In the genomic region with DNA sequence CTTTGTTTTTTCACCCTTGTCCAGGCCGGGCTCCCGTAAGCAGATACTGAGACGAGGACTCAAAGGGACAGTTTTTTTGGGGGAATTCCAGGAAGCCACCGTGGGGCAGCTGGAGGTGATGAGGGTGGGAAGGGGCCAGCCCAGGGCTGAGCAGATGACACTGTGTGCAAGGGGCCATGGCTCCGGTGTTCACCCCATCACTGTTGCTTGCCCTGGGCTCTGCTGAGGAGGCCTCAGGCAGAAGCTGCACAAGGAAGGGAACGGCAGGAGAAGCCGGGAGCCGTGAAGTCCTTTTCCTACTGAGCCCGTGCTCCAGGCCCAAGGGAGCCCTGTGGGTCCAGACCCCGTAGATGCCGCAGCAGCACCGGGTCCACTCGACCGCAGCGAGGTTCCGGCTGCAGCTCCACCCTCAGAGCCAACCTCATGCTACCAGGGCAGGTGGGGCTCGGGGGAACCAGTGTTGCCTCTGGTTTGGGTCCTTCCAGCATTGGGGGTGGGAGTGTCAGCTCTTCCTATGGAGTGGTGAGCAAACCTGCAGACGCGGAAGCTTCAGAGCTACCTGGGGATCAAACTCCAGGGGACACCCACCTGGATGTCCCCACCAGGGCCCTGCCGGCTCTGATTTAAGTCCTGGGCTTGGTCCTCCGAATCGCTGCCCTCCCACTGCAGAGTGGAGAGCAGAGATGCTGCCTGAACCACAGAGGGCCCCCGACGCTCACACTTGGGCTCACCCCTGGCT, we compare ENCODE assay signal across 16 cellular contexts. TPM values are rescaled to one million over a fixed set of nuclear protein-coding genes. Genes with fewer than 3 reads are reported as not detected.
DNase-seq lines count a peak whose midpoint lies in the region; ATAC-seq, FAIRE-seq and TF ChIP-seq lines count a peak whose summit lies in the region.
"Had no signal": no experiment of that assay in that cellular context is flagged by ENCODE, and none has a peak within 500 bp of the region (broad histone marks: within the 10 kb centered on the region; RNA-seq: fewer than 3 reads in every experiment).

No MANE protein-coding gene starts in this region.

- TF ChIP-seq CTCF in activated B cell treated with CpG ODN at 0.5 μM for 24 hours (IDR thresholded peaks at IDR 0.05) (no peak), HepG2 (CRISPR knock-in tag; IDR thresholded peaks at IDR 0.05) (peak; percentile 14; the same call in 1 of the 2 replicates), spleen (IDR thresholded peaks at IDR 0.05 in 8 of 11, conservative IDR thresholded peaks at IDR 0.05 in 3 of 11) (no peak)

- H3K4me1 ChIP-seq in HepG2 (ENCODE audit: insufficient read depth, low read length) (peaks cover 61% of the 10 kb centered on the region), spleen (peaks cover 11 to 40% (median 36%) of the 10 kb centered on the region in 6 donors)

- no peak overlapping the region for H3K9ac ChIP-seq in HepG2 (ENCODE audit: insufficient read depth, low read depth, low read length)

- TF ChIP-seq POLR2A in HepG2 (IDR thresholded peaks at IDR 0.05; ENCODE audit: insufficient read depth in 1 of 2, low read depth in 2 of 2, low read length in 2 of 2) (no peak), spleen (IDR thresholded peaks at IDR 0.05) (no peak)

- H3K4me3 Mint-ChIP-seq in activated naive CD4-positive, alpha-beta T cell treated with anti-CD3 and anti-CD28 coated beads, Interleukin-2, amount 10 ng/mL, durations not matched to agents 7 days and 5 days, result peak overlapping the region; percentile 74
- peak overlapping the region; percentile 82 for H3K4me3 Mint-ChIP-seq in activated B cell treated with CpG ODN at 0.5 μM for 24 hours

- H3K9me3 ChIP-seq in HepG2 (ENCODE audit: low read length) (no peaks in the 10 kb centered on the region), spleen (no peaks in the 10 kb centered on the region)

- H3K36me3 ChIP-seq in HepG2 (replicated peaks in 1 of 2; ENCODE audit: control insufficient read depth in 1 of 2, insufficient read depth in 2 of 2, low read length in 2 of 2) (no peaks in the 10 kb centered on the region), spleen (no peaks in the 10 kb centered on the region)

- TF ChIP-seq RAD21 in HepG2 (CRISPR knock-in tag; IDR thresholded peaks at IDR 0.05), result no peak

- no peaks in the 10 kb centered on the region for H3K9me3 Mint-ChIP-seq in activated naive CD4-positive, alpha-beta T cell treated with anti-CD3 and anti-CD28 coated beads, Interleukin-2, amount 10 ng/mL, durations not matched to agents 7 days and 5 days
- H3K9me3 Mint-ChIP-seq in activated B cell treated with CpG ODN at 0.5 μM for 24 hours, result no peaks in the 10 kb centered on the region

- DNase-seq in activated naive CD4-positive, alpha-beta T cell treated with anti-CD3 and anti-CD28 coated beads, Interleukin-2, amount 10 ng/mL, durations not matched to agents 7 days and 5 days, result no peak
- no peak for DNase-seq in activated naive CD4-positive, alpha-beta T cell (lab: John Stamatoyannopoulos, UW)
- peak; percentile 16 for DNase-seq in activated B cell treated with CpG ODN at 0.5 μM for 24 hours
- DNase-seq in HepG2 (ENCODE audit: low spot score), result no peak
- peak; percentile 79 for DNase-seq in spleen
- DNase-seq in COLO829 (ENCODE audit: low spot score), result no peak
- DNase-seq: activated CD8-positive, alpha-beta memory T cell treated with anti-CD3 and anti-CD28 coated beads, Interleukin-2, amount 10 ng/mL, durations not matched to agents 7 days and 5 days; DND-41; PC-3 had no signal

- FAIRE-seq in HepG2 (lab: Jason Lieb, UNC), result no peak
- FAIRE-seq: GM19239 had no signal

- intact Hi-C loops in activated B cell treated with CpG ODN at 0.5 μM for 24 hours (cut with micrococcal nuclease), result no loop called here
- intact Hi-C loops in HepG2 (cut with micrococcal nuclease; ENCODE audit: unreplicated experiment), result no loop called here
- intact Hi-C loops in spleen (cut with DNase I; ENCODE audit: low total_unique reads), result no loop called here

- no TSS peak for BruUV-seq in HepG2 (replicated peaks; lab: Mats Ljungman, UMichigan)

- no peak overlapping the region; a peak in 1 of 6 replicates for H3K4me3 ChIP-seq in HepG2 (replicated peaks in 1 of 3; ENCODE audit: insufficient read depth in 1 of 3, low read depth in 2 of 3, low read length in 3 of 3)
- H3K4me3 ChIP-seq in spleen, result no peak overlapping the region

- WGBS in HepG2 (ENCODE audit: low lambda C conversion rate), result 56% methylated on average over 11 of the region's 24 CpGs
- WGBS in spleen, 5 donors, result 87 to 94% (median 92%) methylated on average over 11 to 24 of the region's 24 CpGs

- H3K27ac ChIP-seq in HepG2 (ENCODE audit: extremely low read length, insufficient read depth, low read length) (no peak overlapping the region), spleen (no peak overlapping the region)

- CTCF ChIA-PET in activated naive CD4-positive, alpha-beta T cell treated with anti-CD3 and anti-CD28 coated beads, Interleukin-2, amount 10 ng/mL, durations not matched to agents 7 days and 5 days (lab: Charles Lee), result no interaction called here
- CTCF ChIA-PET in activated B cell treated with CpG ODN at 0.5 μM for 24 hours (lab: Charles Lee), result no interaction called here
- CTCF ChIA-PET in HepG2 (lab: Yijun Ruan, JAX; ENCODE audit: low intra/inter-chr PET ratio, low total read pairs), result no interaction called here

- H4K20me1 ChIP-seq in HepG2 (ENCODE audit: insufficient read depth, low read length), result no peaks in the 10 kb centered on the region

- no peak overlapping the region for H3K27ac Mint-ChIP-seq in activated naive CD4-positive, alpha-beta T cell treated with anti-CD3 and anti-CD28 coated beads, Interleukin-2, amount 10 ng/mL, durations not matched to agents 7 days and 5 days
- no peak overlapping the region for H3K27ac Mint-ChIP-seq in activated B cell treated with CpG ODN at 0.5 μM for 24 hours

- ATAC-seq in activated B cell treated with CpG ODN at 0.5 μM for 24 hours (ENCODE audit: low read depth) (no peak), HepG2 (no peak), GM21423 (IDR thresholded peaks at IDR 0.05; ENCODE audit: unreplicated experiment) (no peak), GM19035 (IDR thresholded peaks at IDR 0.05; ENCODE audit: unreplicated experiment) (no peak)
- ATAC-seq: activated CD8-positive, alpha-beta memory T cell treated with anti-CD3 and anti-CD28 coated beads, Interleukin-2, amount 10 ng/mL, durations not matched to agents 7 days and 5 days; PC-3 had no signal

- no peak overlapping the region for H2AFZ ChIP-seq in HepG2 (ENCODE audit: low read length)

- H3K36me3 Mint-ChIP-seq in activated naive CD4-positive, alpha-beta T cell treated with anti-CD3 and anti-CD28 coated beads, Interleukin-2, amount 10 ng/mL, durations not matched to agents 7 days and 5 days, result no peaks in the 10 kb centered on the region
- no peaks in the 10 kb centered on the region for H3K36me3 Mint-ChIP-seq in activated B cell treated with CpG ODN at 0.5 μM for 24 hours (ENCODE audit: low read depth)
- H3K36me3 Mint-ChIP-seq: activated CD8-positive, alpha-beta memory T cell treated with anti-CD3 and anti-CD28 coated beads, Interleukin-2, amount 10 ng/mL, durations not matched to agents 7 days and 5 days had no signal

- 0 out of 2 replicates have a peak overlapping the region, but pooled peaks have one; percentile 70 for H3K4me2 ChIP-seq in HepG2 (ENCODE audit: low read depth, low read length)

- no peaks in the 10 kb centered on the region for H3K79me2 ChIP-seq in HepG2 (ENCODE audit: insufficient read depth, low read length)

- H3K4me1 Mint-ChIP-seq in activated naive CD4-positive, alpha-beta T cell treated with anti-CD3 and anti-CD28 coated beads, Interleukin-2, amount 10 ng/mL, durations not matched to agents 7 days and 5 days, result peaks cover 20% of the 10 kb centered on the region
- H3K4me1 Mint-ChIP-seq in activated B cell treated with CpG ODN at 0.5 μM for 24 hours, result peaks cover 23% of the 10 kb centered on the region

- H3K27me3 Mint-ChIP-seq in activated naive CD4-positive, alpha-beta T cell treated with anti-CD3 and anti-CD28 coated beads, Interleukin-2, amount 10 ng/mL, durations not matched to agents 7 days and 5 days, result peaks cover 35% of the 10 kb centered on the region
- peaks cover 5% of the 10 kb centered on the region for H3K27me3 Mint-ChIP-seq in activated B cell treated with CpG ODN at 0.5 μM for 24 hours
- H3K27me3 Mint-ChIP-seq: activated CD8-positive, alpha-beta memory T cell treated with anti-CD3 and anti-CD28 coated beads, Interleukin-2, amount 10 ng/mL, durations not matched to agents 7 days and 5 days had no signal

- in situ Hi-C loops in HepG2 (cut with HindIII; ENCODE audit: extremely low pct_ligation_motif_present, low pct_unique_long_range_greater_than_20kb), result no loop called here

- POLR2A ChIA-PET in activated B cell treated with CpG ODN at 0.5 μM for 24 hours (lab: Charles Lee) (interaction anchor here (0.6 to 1.2 kb wide), 2 partner anchors 9 to 126 kb away, joined by 3 read pairs; no protein-coding TSS in a partner anchor), HepG2 (lab: Yijun Ruan, JAX) (interaction anchor here (2.2 to 2.7 kb wide), 2 partner anchors 13 to 30 kb away, joined by 7 to 13 read pairs; no protein-coding TSS in a partner anchor)

- H3K27me3 ChIP-seq in HepG2 (ENCODE audit: control insufficient read depth in 1 of 2, insufficient read depth in 2 of 2, low read length in 2 of 2) (peaks cover 5 to 34% of the 10 kb centered on the region in 2 experiments), spleen (replicated peaks in 1 of 7) (peaks cover 0 to 7% (median 0%) of the 10 kb centered on the region in 7 donors)

- no peak for TF ChIP-seq EP300 in HepG2 (IDR thresholded peaks at IDR 0.05; ENCODE audit: low read depth in 2 of 2, low read length in 2 of 2)
- TF ChIP-seq EP300 in HepG2 (CRISPR knock-in tag; IDR thresholded peaks at IDR 0.05; ENCODE audit: borderline replicate concordance), result no peak

RNA-seq across cellular contexts. Expression of gene CALML6, which starts 4.2 kb away (rescaled TPM):
- total RNA-seq in activated B cell treated with CpG ODN at 0.5 μM for 24 hours, result 0.73 and 1.3 TPM in 2 replicates
- total RNA-seq in HepG2 (2016; rRNA removed; fragmentation: Illumina TruSeq; extraction: Trizol), result 0.11 TPM in 1 of 2 replicates, not detected in the other
- not detected in 2 replicates for total RNA-seq in HepG2 (2016; cell fraction: cytosol; rRNA removed; fragmentation: Illumina TruSeq; extraction: Trizol; ENCODE audit: low read depth)
- total RNA-seq in HepG2 (2016; cell fraction: insoluble cytoplasmic fraction; rRNA removed; fragmentation: Illumina TruSeq; extraction: Trizol), result 0.13 TPM in 1 of 2 replicates, not detected in the other
- not detected in 2 replicates for total RNA-seq in HepG2 (2016; cell fraction: membrane; rRNA removed; fragmentation: Illumina TruSeq; extraction: Trizol)
- total RNA-seq in HepG2 (2016; cell fraction: nucleus; rRNA removed; fragmentation: Illumina TruSeq; extraction: Trizol), result not detected in 2 replicates
- 0.12 TPM in 1 of 2 replicates, not detected in the other for polyA plus RNA-seq in HepG2 (2011; rRNA removed)
- not detected in 2 replicates for polyA plus RNA-seq in HepG2 (2011; cell fraction: cytosol; rRNA removed)
- 0.80 and 1.5 TPM in 2 replicates for polyA plus RNA-seq in HepG2 (2011; cell fraction: nucleus; rRNA removed)
- polyA plus RNA-seq in HepG2 (2012), result not detected in 2 replicates
- polyA plus RNA-seq in HepG2 (2016; cell fraction: cytosol; fragmentation: Illumina TruSeq; extraction: Trizol; ENCODE audit: low read depth), result not detected in 2 replicates
- not detected in 2 replicates for polyA plus RNA-seq in HepG2 (2016; cell fraction: insoluble cytoplasmic fraction; fragmentation: Illumina TruSeq; extraction: Trizol; ENCODE audit: low read depth)
- polyA plus RNA-seq in HepG2 (2016; cell fraction: membrane; fragmentation: Illumina TruSeq; extraction: Trizol; ENCODE audit: low read depth), result not detected in 2 replicates
- polyA plus RNA-seq in HepG2 (2016; cell fraction: nucleus; fragmentation: Illumina TruSeq; extraction: Trizol; ENCODE audit: insufficient read depth, low read depth), result 0.38 and 0.87 TPM in 2 replicates
- polyA minus RNA-seq in HepG2 (2011; rRNA and poly(A)+ RNA removed; ENCODE audit: low replicate concordance), result not detected in 2 replicates
- polyA minus RNA-seq in HepG2 (2011; cell fraction: cytosol; rRNA and poly(A)+ RNA removed), result not detected in 2 replicates
- 0.64 TPM in 1 of 2 replicates, not detected in the other for polyA minus RNA-seq in HepG2 (2011; cell fraction: nucleus; rRNA and poly(A)+ RNA removed)
- total RNA-seq in spleen, result 1 to 10 TPM in 1 of 7 donors, under 1 TPM in 4, not detected in 2; 0.34 to 3.0 (median 0.66) TPM
- polyA plus RNA-seq in spleen, result 1 to 10 TPM in 1 of 3 donors, under 1 TPM in 2; 0.58 to 1.8 (median 0.85) TPM
- total RNA-seq: H4, HT1080, omental fat pad had no signal

RNA-seq across cellular contexts. Expression of gene TMEM52, which starts 8.3 kb away (rescaled TPM):
- 0.29 and 0.51 TPM in 2 replicates for total RNA-seq in activated B cell treated with CpG ODN at 0.5 μM for 24 hours
- total RNA-seq in HepG2 (2016; rRNA removed; fragmentation: Illumina TruSeq; extraction: Trizol), result 12.9 and 18.7 TPM in 2 replicates
- 49.1 and 56.2 TPM in 2 replicates for total RNA-seq in HepG2 (2016; cell fraction: cytosol; rRNA removed; fragmentation: Illumina TruSeq; extraction: Trizol; ENCODE audit: low read depth)
- 9.2 and 18.5 TPM in 2 replicates for total RNA-seq in HepG2 (2016; cell fraction: insoluble cytoplasmic fraction; rRNA removed; fragmentation: Illumina TruSeq; extraction: Trizol)
- 52.4 and 62.3 TPM in 2 replicates for total RNA-seq in HepG2 (2016; cell fraction: membrane; rRNA removed; fragmentation: Illumina TruSeq; extraction: Trizol)
- total RNA-seq in HepG2 (2016; cell fraction: nucleus; rRNA removed; fragmentation: Illumina TruSeq; extraction: Trizol), result 7.7 and 11.9 TPM in 2 replicates
- 13.2 and 15.3 TPM in 2 replicates for polyA plus RNA-seq in HepG2 (2011; rRNA removed)
- polyA plus RNA-seq in HepG2 (2011; cell fraction: cytosol; rRNA removed), result 12.8 and 25.5 TPM in 2 replicates
- polyA plus RNA-seq in HepG2 (2011; cell fraction: nucleus; rRNA removed), result 29.4 and 36.3 TPM in 2 replicates
- 6.6 and 7.8 TPM in 2 replicates for polyA plus RNA-seq in HepG2 (2012)
- polyA plus RNA-seq in HepG2 (2016; cell fraction: cytosol; fragmentation: Illumina TruSeq; extraction: Trizol; ENCODE audit: low read depth), result 77.9 and 88.5 TPM in 2 replicates
- 13.6 and 17.5 TPM in 2 replicates for polyA plus RNA-seq in HepG2 (2016; cell fraction: insoluble cytoplasmic fraction; fragmentation: Illumina TruSeq; extraction: Trizol; ENCODE audit: low read depth)
- 69.4 and 73.4 TPM in 2 replicates for polyA plus RNA-seq in HepG2 (2016; cell fraction: membrane; fragmentation: Illumina TruSeq; extraction: Trizol; ENCODE audit: low read depth)
- polyA plus RNA-seq in HepG2 (2016; cell fraction: nucleus; fragmentation: Illumina TruSeq; extraction: Trizol; ENCODE audit: insufficient read depth, low read depth), result 21.1 and 21.2 TPM in 2 replicates
- 1.1 and 27.0 TPM in 2 replicates for polyA minus RNA-seq in HepG2 (2011; rRNA and poly(A)+ RNA removed; ENCODE audit: low replicate concordance)
- 7.6 and 7.8 TPM in 2 replicates for polyA minus RNA-seq in HepG2 (2011; cell fraction: cytosol; rRNA and poly(A)+ RNA removed)
- polyA minus RNA-seq in HepG2 (2011; cell fraction: nucleus; rRNA and poly(A)+ RNA removed), result 2.3 and 2.6 TPM in 2 replicates
- 1 to 10 TPM in 6 of 7 donors, not detected in 1; 1.1 to 4.7 (median 1.8) TPM for total RNA-seq in spleen
- polyA plus RNA-seq in spleen, result 1 to 10 TPM in 1 of 3 donors, under 1 TPM in 2; 0.35 to 1.9 (median 0.64) TPM
- total RNA-seq: activated CD8-positive, alpha-beta memory T cell treated with anti-CD3 and anti-CD28 coated beads, Interleukin-2, amount 10 ng/mL, durations not matched to agents 7 days and 5 days; T-helper 2 cell treated with Interferon-gamma antibody and Interleukin-4, amounts not matched to agents 100 ng/mL and 5 ng/mL, for 36 hours had no signal

RNA-seq across cellular contexts. Expression of gene GNB1, which starts 19.9 kb away (rescaled TPM):
- total RNA-seq in activated B cell treated with CpG ODN at 0.5 μM for 24 hours (266 and 302 TPM in 2 replicates), HepG2 (2016; rRNA removed; fragmentation: Illumina TruSeq; extraction: Trizol) (66.2 and 76.7 TPM in 2 replicates), spleen (100 to 1,000 TPM; 186 to 304 (median 273) TPM)
- total RNA-seq in HepG2 (2016; cell fraction: cytosol; rRNA removed; fragmentation: Illumina TruSeq; extraction: Trizol; ENCODE audit: low read depth), result 98.5 and 108 TPM in 2 replicates
- 68.2 and 68.8 TPM in 2 replicates for total RNA-seq in HepG2 (2016; cell fraction: insoluble cytoplasmic fraction; rRNA removed; fragmentation: Illumina TruSeq; extraction: Trizol)
- total RNA-seq in HepG2 (2016; cell fraction: membrane; rRNA removed; fragmentation: Illumina TruSeq; extraction: Trizol), result 163 and 168 TPM in 2 replicates
- 45.2 and 49.3 TPM in 2 replicates for total RNA-seq in HepG2 (2016; cell fraction: nucleus; rRNA removed; fragmentation: Illumina TruSeq; extraction: Trizol)
- polyA plus RNA-seq in HepG2 (2011; rRNA removed) (327 and 345 TPM in 2 replicates), spleen (100 to 1,000 TPM in 1 of 3 donors, 10 to 100 TPM in 2; 76.0 to 132 (median 95.5) TPM)
- 278 and 286 TPM in 2 replicates for polyA plus RNA-seq in HepG2 (2011; cell fraction: cytosol; rRNA removed)
- polyA plus RNA-seq in HepG2 (2011; cell fraction: nucleus; rRNA removed), result 169 and 179 TPM in 2 replicates
- 196 and 197 TPM in 2 replicates for polyA plus RNA-seq in HepG2 (2012)
- 302 and 370 TPM in 2 replicates for polyA plus RNA-seq in HepG2 (2016; cell fraction: cytosol; fragmentation: Illumina TruSeq; extraction: Trizol; ENCODE audit: low read depth)
- polyA plus RNA-seq in HepG2 (2016; cell fraction: insoluble cytoplasmic fraction; fragmentation: Illumina TruSeq; extraction: Trizol; ENCODE audit: low read depth), result 201 and 257 TPM in 2 replicates
- 387 and 445 TPM in 2 replicates for polyA plus RNA-seq in HepG2 (2016; cell fraction: membrane; fragmentation: Illumina TruSeq; extraction: Trizol; ENCODE audit: low read depth)
- polyA plus RNA-seq in HepG2 (2016; cell fraction: nucleus; fragmentation: Illumina TruSeq; extraction: Trizol; ENCODE audit: insufficient read depth, low read depth), result 156 and 160 TPM in 2 replicates
- 349 and 450 TPM in 2 replicates for polyA minus RNA-seq in HepG2 (2011; rRNA and poly(A)+ RNA removed; ENCODE audit: low replicate concordance)
- 168 and 187 TPM in 2 replicates for polyA minus RNA-seq in HepG2 (2011; cell fraction: cytosol; rRNA and poly(A)+ RNA removed)
- polyA minus RNA-seq in HepG2 (2011; cell fraction: nucleus; rRNA and poly(A)+ RNA removed), result 63.1 and 70.6 TPM in 2 replicates

Comparison
In these comparisons a context has a peak if more than half of its experiments do, and no peak if none do; other contexts are left out.
1. DNase-seq: peak in activated B cell treated with CpG ODN at 0.5 μM for 24 hours (single experiment) and spleen (single experiment); none in activated naive CD4-positive, alpha-beta T cell treated with anti-CD3 and anti-CD28 coated beads, Interleukin-2, amount 10 ng/mL, durations not matched to agents 7 days and 5 days (single experiment), activated naive CD4-positive, alpha-beta T cell (0 of 4), HepG2 (single experiment) and COLO829 (single experiment).